ENCODE assay signal across 8 cellular contexts in the genomic region with DNA sequence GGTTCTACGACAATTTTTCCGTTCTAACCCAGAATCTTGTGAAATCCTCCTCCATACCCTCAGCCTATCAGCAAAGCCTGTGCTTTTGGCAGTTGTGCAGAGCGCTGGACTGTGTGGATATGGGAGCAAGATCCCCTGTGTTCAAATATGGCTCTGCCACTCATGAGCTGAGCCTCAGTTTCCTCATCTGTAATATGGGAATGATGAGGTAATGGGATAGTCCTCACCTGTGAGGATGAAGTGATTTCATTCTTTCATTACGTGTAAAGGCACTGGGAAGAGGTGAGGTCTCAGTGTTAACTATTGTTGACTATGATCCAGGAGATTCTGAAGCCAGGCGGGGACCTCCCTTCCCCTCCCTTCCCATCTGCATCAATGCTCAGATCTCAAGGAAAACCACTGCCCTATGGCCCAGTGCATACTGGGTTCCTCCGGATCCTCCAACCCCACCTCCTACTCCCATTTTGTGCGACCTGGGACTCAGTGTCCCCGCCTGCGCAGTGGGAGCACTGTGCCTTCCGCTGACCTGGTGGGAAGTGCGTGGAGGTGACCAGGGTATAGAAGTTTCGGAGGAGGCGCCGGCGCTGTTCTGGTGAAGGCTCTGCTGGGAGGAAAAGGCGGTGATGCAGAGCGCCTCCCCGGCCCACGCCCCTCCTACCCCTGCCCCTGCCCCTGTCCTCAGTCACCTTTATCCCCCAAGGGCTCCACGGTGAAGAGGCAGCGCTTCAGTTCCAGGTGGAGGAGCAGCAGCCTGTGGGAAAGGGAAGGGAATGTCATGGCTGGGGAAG. TPM values are rescaled to one million over a fixed set of nuclear protein-coding genes. Genes with fewer than 3 reads are reported as not detected.
DNase-seq lines count a peak whose midpoint lies in the region; FAIRE-seq and TF ChIP-seq lines count a peak whose summit lies in the region.

No MANE protein-coding gene starts in this region.

- POLR2A ChIA-PET in PC-9 (lab: Charles Lee; ENCODE audit: unreplicated experiment): no interaction called here

- no peak for FAIRE-seq in H54 (lab: Jason Lieb, UNC)

- CTCF ChIA-PET in PC-9 (lab: Charles Lee): interaction anchor here (0.6 kb wide), 1 partner anchor 48 kb away, joined by 4 read pairs; no protein-coding TSS in a partner anchor

- DNase-seq in PC-9 (no peak), esophagus muscularis mucosa (ENCODE audit: extremely low spot score) (no peak), H54 (ENCODE audit: insufficient read length, low spot score) (no peak), NCI-H2227 treated with DMSO at 0.1 percent for 48 hours (lab: John Stamatoyannopoulos, UW) (no peak)
- no peak for DNase-seq in stimulated activated CD4-positive, alpha-beta T cell treated with anti-CD3 and anti-CD28 coated beads, Interleukin-12 subunit alpha, Interleukin-12 subunit beta, amount 100 ng/mL, for 4 hours
- DNase-seq in activated effector memory CD4-positive, alpha-beta T cell treated with anti-CD3 and anti-CD28 coated beads, Interleukin-2, amount 50 U/mL, for 16 hours: no peak

- H3K27me3 ChIP-seq in DOHH2 (ENCODE audit: control insufficient read depth, low read length) (no peaks in the 10 kb centered on the region), PC-9 (ENCODE audit: insufficient read depth, low read depth) (no peaks in the 10 kb centered on the region), esophagus muscularis mucosa (no peaks in the 10 kb centered on the region), rectal smooth muscle tissue (ENCODE audit: control insufficient read depth, insufficient read depth, low read length) (no peaks in the 10 kb centered on the region)

- TF ChIP-seq CTCF in DOHH2 (IDR thresholded peaks at IDR 0.05; ENCODE audit: low read depth, low read length, poor library complexity, severe bottlenecking) (no peak), PC-9 (conservative IDR thresholded peaks at IDR 0.05) (no peak), esophagus muscularis mucosa (IDR thresholded peaks at IDR 0.05) (no peak)

- H3K4me3 ChIP-seq in DOHH2 (ENCODE audit: low read length): peak overlapping the region; percentile 76
- H3K4me3 ChIP-seq in PC-9: peak overlapping the region; percentile 60; the same call in 1 of the 2 replicates
- H3K4me3 ChIP-seq in esophagus muscularis mucosa: peak overlapping the region; percentile 67 to 94 (median 76)
- peak overlapping the region; percentile 50 for H3K4me3 ChIP-seq in rectal smooth muscle tissue (ENCODE audit: low read length)

- no peaks in the 10 kb centered on the region for H3K9me2 ChIP-seq in DOHH2 (replicated peaks; ENCODE audit: control insufficient read depth, low read length)
- H3K9me2 ChIP-seq in PC-9 (ENCODE audit: insufficient read depth): no peaks in the 10 kb centered on the region

- H3K4me1 ChIP-seq in DOHH2 (ENCODE audit: control insufficient read depth, low read length) (peaks cover 35% of the 10 kb centered on the region), PC-9 (replicated peaks; ENCODE audit: insufficient read depth) (peaks cover 7% of the 10 kb centered on the region), esophagus muscularis mucosa (peaks cover 23 to 46% (median 35%) of the 10 kb centered on the region in 4 donors), rectal smooth muscle tissue (ENCODE audit: control insufficient read depth, insufficient read depth, low read length) (peaks cover 7% of the 10 kb centered on the region)

- TF ChIP-seq POLR2A in esophagus muscularis mucosa (IDR thresholded peaks at IDR 0.05; ENCODE audit: low read depth) (no peak), H54 (IDR thresholded peaks at IDR 0.05; ENCODE audit: low read depth, low read length) (no peak)

- H3K9me3 ChIP-seq in DOHH2 (ENCODE audit: control insufficient read depth, insufficient read depth, low read length) (no peaks in the 10 kb centered on the region), PC-9 (ENCODE audit: insufficient read depth, low read depth) (no peaks in the 10 kb centered on the region), esophagus muscularis mucosa (no peaks in the 10 kb centered on the region)

- no peak overlapping the region for H2AFZ ChIP-seq in PC-9

- WGBS in esophagus muscularis mucosa: 89% methylated on average over 15 of the region's 21 CpGs

- H3K79me2 ChIP-seq in DOHH2 (ENCODE audit: control insufficient read depth, low read length) (peaks cover 5% of the 10 kb centered on the region; the same call in 1 of the 2 replicates), PC-9 (ENCODE audit: low read depth) (no peaks in the 10 kb centered on the region)

- H3K36me3 ChIP-seq in DOHH2 (ENCODE audit: control insufficient read depth, low read length) (peaks cover 37% of the 10 kb centered on the region), PC-9 (ENCODE audit: low read depth) (no peaks in the 10 kb centered on the region), esophagus muscularis mucosa (peaks cover 20 to 49% (median 45%) of the 10 kb centered on the region in 4 donors), rectal smooth muscle tissue (ENCODE audit: control insufficient read depth, insufficient read depth, low read length) (no peaks in the 10 kb centered on the region)

- no TSS peak for BruUV-seq in PC-9 (replicated peaks; lab: Mats Ljungman, UMichigan)

- no peak overlapping the region for H3K9ac ChIP-seq in rectal smooth muscle tissue (ENCODE audit: low read length)

- no peak for TF ChIP-seq EP300 in esophagus muscularis mucosa (IDR thresholded peaks at IDR 0.05)

- peak overlapping the region; percentile 98 for H3K4me2 ChIP-seq in DOHH2 (ENCODE audit: low read length)
- peak overlapping the region; percentile 71; the same call in 1 of the 2 replicates for H3K4me2 ChIP-seq in PC-9

- H4K20me1 ChIP-seq in DOHH2 (ENCODE audit: control insufficient read depth, insufficient read depth, low read depth, low read length) (peaks cover 4% of the 10 kb centered on the region), PC-9 (ENCODE audit: insufficient read depth) (peaks cover 6% of the 10 kb centered on the region; the same call in 1 of the 2 replicates)

- H3K27ac ChIP-seq in DOHH2 (ENCODE audit: low read depth, low read length) (no peak overlapping the region), PC-9 (no peak overlapping the region), esophagus muscularis mucosa (replicated peaks in 1 of 4) (peak overlapping the region; percentile 82 to 90 (median 86)), rectal smooth muscle tissue (ENCODE audit: low read depth, low read length) (peak overlapping the region; percentile 30)

- intact Hi-C loops in PC-9 (cut with micrococcal nuclease; ENCODE audit: unreplicated experiment): no loop called here
- intact Hi-C loops in esophagus muscularis mucosa (cut with DNase I): no loop called here

- H3F3A ChIP-seq in DOHH2 (ENCODE audit: control insufficient read depth, insufficient read depth): 0 out of 2 replicates have a peak, but pooled peaks cover 4% of the 10 kb centered on the region
- peaks cover 40% of the 10 kb centered on the region; the same call in 1 of the 2 replicates for H3F3A ChIP-seq in PC-9 (ENCODE audit: insufficient read depth, low read depth)

RNA-seq across cellular contexts. Expression of gene FUZ, which starts 5.0 kb away (rescaled TPM):
- total RNA-seq in PC-9 (2021): 50.0 and 60.4 TPM in 2 replicates
- 10 to 100 TPM; 14.1 to 38.0 (median 23.4) TPM for total RNA-seq in esophagus muscularis mucosa

RNA-seq across cellular contexts. Expression of gene MED25, which starts 10.0 kb away (rescaled TPM):
- total RNA-seq in PC-9 (2021) (92.2 and 99.6 TPM in 2 replicates), esophagus muscularis mucosa (10 to 100 TPM; 22.5 to 36.0 (median 34.1) TPM)

RNA-seq across cellular contexts. Expression of gene AP2A1, which starts 41.3 kb away (rescaled TPM):
- total RNA-seq in PC-9 (2021): 91.8 and 95.1 TPM in 2 replicates
- 100 to 1,000 TPM in 1 of 4 donors, 10 to 100 TPM in 3; 56.9 to 114 (median 87.8) TPM for total RNA-seq in esophagus muscularis mucosa

RNA-seq across cellular contexts. Expression of gene PTOV1, which starts 42.9 kb away (rescaled TPM):
- total RNA-seq in PC-9 (2021) (151 and 155 TPM in 2 replicates), esophagus muscularis mucosa (100 to 1,000 TPM in 1 of 4 donors, 10 to 100 TPM in 3; 60.5 to 102 (median 84.4) TPM)

RNA-seq across cellular contexts. Expression of gene TSKS, which starts 45.0 kb away (rescaled TPM):
- not detected in 2 replicates for total RNA-seq in PC-9 (2021)
- under 1 TPM in 1 of 4 donors, not detected in 3; 0.57 TPM for total RNA-seq in esophagus muscularis mucosa

Comparison
In these comparisons a context has a peak if more than half of its experiments do, and no peak if none do; other contexts are left out.
1. H3K27ac ChIP-seq: peak in esophagus muscularis mucosa (4 of 4) and rectal smooth muscle tissue (single experiment); none in DOHH2 (single experiment) and PC-9 (single experiment).
2. Peak in every context shown above with its lines, with median percentiles within 50 percentile points of each other: H3K4me3 ChIP-seq.